In the genomic region with DNA sequence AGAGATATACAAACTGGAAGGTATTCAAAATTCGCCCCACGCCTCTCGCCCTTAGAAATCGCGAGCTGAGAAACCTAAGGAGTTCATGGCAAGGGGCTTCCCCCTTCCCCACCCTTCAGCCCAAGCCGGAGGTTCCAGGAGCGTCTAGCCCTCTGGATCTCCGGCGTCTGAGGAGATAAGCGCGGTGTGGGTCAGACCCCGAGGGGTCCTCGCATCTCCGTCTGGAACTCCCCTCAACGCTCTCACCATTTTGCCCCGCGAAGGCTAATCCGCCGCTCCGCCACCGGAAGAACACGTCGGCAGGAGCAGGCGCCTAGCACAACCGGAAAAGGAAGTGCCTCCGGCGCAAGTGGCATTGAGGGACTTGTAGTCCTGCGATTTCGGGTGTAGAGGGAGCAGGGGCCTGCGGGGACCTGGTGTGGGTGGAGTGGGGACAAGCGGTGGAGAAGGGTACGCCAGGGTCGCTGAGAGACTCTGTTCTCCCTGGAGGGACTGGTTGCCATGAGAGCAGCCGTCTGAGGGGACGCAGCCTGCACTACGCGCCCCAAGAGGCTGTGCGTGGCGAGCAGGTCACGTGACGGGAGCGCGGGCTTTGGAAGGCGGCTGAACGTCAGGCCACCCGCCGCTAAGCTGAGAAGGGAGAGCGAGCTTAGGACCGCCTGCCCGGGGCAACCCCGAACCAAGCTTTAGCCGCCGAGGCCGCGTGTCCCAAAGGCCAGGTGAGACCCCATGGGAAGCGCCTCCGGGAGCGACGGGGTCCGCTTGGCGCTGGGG, we compare ENCODE assay signal across 1 cellular context.
TF ChIP-seq lines count a peak whose summit lies in the region.

A gene with protein sequence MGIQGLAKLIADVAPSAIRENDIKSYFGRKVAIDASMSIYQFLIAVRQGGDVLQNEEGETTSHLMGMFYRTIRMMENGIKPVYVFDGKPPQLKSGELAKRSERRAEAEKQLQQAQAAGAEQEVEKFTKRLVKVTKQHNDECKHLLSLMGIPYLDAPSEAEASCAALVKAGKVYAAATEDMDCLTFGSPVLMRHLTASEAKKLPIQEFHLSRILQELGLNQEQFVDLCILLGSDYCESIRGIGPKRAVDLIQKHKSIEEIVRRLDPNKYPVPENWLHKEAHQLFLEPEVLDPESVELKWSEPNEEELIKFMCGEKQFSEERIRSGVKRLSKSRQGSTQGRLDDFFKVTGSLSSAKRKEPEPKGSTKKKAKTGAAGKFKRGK (plus strand): TSS at position 602 of the 774 bp plus-strand sequence. CDS start 2,451 bp downstream, outside the sequence.
TSS of gene TMEM258 (minus strand) at position 290 of the 774 bp plus-strand sequence. CDS start at position 249, 41 bp downstream.

TF ChIP-seq in GM12878, 131 proteins besides CTCF, POLR2A, EP300 and RAD21 (continues in another document):
- TF ChIP-seq RUNX3 (IDR thresholded peaks at IDR 0.05; ENCODE audit: low read length): 0 out of 2 replicates have a peak, but pooled peaks have one; percentile 8
- peak; percentile 98 for TF ChIP-seq POLR2AphosphoS5 (IDR thresholded peaks at IDR 0.05; ENCODE audit: low read length)
- peak; percentile 72; the same call in 1 of the 2 replicates for TF ChIP-seq TARDBP (IDR thresholded peaks at IDR 0.05; ENCODE audit: borderline replicate concordance)
- TF ChIP-seq MEF2B (IDR thresholded peaks at IDR 0.05; ENCODE audit: partially characterized antibody, poor library complexity, severe bottlenecking): peak; percentile 23
- TF ChIP-seq CHD1 (IDR thresholded peaks at IDR 0.05; ENCODE audit: low read depth, low read length): peak; percentile 82; the same call in 1 of the 2 replicates
- TF ChIP-seq, protein P1, sequence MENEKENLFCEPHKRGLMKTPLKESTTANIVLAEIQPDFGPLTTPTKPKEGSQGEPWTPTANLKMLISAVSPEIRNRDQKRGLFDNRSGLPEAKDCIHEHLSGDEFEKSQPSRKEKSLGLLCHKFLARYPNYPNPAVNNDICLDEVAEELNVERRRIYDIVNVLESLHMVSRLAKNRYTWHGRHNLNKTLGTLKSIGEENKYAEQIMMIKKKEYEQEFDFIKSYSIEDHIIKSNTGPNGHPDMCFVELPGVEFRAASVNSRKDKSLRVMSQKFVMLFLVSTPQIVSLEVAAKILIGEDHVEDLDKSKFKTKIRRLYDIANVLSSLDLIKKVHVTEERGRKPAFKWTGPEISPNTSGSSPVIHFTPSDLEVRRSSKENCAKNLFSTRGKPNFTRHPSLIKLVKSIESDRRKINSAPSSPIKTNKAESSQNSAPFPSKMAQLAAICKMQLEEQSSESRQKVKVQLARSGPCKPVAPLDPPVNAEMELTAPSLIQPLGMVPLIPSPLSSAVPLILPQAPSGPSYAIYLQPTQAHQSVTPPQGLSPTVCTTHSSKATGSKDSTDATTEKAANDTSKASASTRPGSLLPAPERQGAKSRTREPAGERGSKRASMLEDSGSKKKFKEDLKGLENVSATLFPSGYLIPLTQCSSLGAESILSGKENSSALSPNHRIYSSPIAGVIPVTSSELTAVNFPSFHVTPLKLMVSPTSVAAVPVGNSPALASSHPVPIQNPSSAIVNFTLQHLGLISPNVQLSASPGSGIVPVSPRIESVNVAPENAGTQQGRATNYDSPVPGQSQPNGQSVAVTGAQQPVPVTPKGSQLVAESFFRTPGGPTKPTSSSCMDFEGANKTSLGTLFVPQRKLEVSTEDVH (IDR thresholded peaks at IDR 0.05; ENCODE audit: low read depth, partially characterized antibody): peak; percentile 99
- TF ChIP-seq CREM (IDR thresholded peaks at IDR 0.05; ENCODE audit: low read depth): peak; percentile 89
- TF ChIP-seq RBBP5 (conservative IDR thresholded peaks at IDR 0.05): no peak
- peak; percentile 16; the same call in 1 of the 2 replicates for TF ChIP-seq LARP7 (IDR thresholded peaks at IDR 0.05)
- peak; percentile 91 for TF ChIP-seq YY1 (IDR thresholded peaks at IDR 0.05; ENCODE audit: low read depth, low read length)
- peak in 1 of 2 experiments; percentile 78; a peak in 2 of 4 replicates for TF ChIP-seq SRF (IDR thresholded peaks at IDR 0.05; ENCODE audit: low read depth in 2 of 2, low read length in 2 of 2)
- TF ChIP-seq MEF2A (IDR thresholded peaks at IDR 0.05; ENCODE audit: insufficient read depth, low read depth, low read length): no peak
- TF ChIP-seq WRNIP1 (IDR thresholded peaks at IDR 0.05; ENCODE audit: borderline replicate concordance, low read depth, low read length): no peak
- no peak for TF ChIP-seq PBX3 (IDR thresholded peaks at IDR 0.05; ENCODE audit: insufficient replicate concordance, low read depth, low read length)
- TF ChIP-seq, protein P2, sequence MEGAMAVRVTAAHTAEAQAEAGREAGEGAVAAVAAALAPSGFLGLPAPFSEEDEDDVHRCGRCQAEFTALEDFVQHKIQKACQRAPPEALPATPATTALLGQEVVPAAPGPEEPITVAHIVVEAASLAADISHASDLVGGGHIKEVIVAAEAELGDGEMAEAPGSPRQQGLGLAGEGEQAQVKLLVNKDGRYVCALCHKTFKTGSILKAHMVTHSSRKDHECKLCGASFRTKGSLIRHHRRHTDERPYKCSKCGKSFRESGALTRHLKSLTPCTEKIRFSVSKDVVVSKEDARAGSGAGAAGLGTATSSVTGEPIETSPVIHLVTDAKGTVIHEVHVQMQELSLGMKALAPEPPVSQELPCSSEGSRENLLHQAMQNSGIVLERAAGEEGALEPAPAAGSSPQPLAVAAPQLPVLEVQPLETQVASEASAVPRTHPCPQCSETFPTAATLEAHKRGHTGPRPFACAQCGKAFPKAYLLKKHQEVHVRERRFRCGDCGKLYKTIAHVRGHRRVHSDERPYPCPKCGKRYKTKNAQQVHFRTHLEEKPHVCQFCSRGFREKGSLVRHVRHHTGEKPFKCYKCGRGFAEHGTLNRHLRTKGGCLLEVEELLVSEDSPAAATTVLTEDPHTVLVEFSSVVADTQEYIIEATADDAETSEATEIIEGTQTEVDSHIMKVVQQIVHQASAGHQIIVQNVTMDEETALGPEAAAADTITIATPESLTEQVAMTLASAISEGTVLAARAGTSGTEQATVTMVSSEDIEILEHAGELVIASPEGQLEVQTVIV (IDR thresholded peaks at IDR 0.05; ENCODE audit: borderline replicate concordance, partially characterized antibody): peak; percentile 86
- no peak for TF ChIP-seq ATF2 (IDR thresholded peaks at IDR 0.05; ENCODE audit: low read length)
- no peak for TF ChIP-seq BRCA1 (IDR thresholded peaks at IDR 0.05; ENCODE audit: low read depth, low read length)
- TF ChIP-seq ESRRA (IDR thresholded peaks at IDR 0.05; ENCODE audit: low read length): 0 out of 2 replicates have a peak, but pooled peaks have one; percentile 19
- TF ChIP-seq, protein P3, sequence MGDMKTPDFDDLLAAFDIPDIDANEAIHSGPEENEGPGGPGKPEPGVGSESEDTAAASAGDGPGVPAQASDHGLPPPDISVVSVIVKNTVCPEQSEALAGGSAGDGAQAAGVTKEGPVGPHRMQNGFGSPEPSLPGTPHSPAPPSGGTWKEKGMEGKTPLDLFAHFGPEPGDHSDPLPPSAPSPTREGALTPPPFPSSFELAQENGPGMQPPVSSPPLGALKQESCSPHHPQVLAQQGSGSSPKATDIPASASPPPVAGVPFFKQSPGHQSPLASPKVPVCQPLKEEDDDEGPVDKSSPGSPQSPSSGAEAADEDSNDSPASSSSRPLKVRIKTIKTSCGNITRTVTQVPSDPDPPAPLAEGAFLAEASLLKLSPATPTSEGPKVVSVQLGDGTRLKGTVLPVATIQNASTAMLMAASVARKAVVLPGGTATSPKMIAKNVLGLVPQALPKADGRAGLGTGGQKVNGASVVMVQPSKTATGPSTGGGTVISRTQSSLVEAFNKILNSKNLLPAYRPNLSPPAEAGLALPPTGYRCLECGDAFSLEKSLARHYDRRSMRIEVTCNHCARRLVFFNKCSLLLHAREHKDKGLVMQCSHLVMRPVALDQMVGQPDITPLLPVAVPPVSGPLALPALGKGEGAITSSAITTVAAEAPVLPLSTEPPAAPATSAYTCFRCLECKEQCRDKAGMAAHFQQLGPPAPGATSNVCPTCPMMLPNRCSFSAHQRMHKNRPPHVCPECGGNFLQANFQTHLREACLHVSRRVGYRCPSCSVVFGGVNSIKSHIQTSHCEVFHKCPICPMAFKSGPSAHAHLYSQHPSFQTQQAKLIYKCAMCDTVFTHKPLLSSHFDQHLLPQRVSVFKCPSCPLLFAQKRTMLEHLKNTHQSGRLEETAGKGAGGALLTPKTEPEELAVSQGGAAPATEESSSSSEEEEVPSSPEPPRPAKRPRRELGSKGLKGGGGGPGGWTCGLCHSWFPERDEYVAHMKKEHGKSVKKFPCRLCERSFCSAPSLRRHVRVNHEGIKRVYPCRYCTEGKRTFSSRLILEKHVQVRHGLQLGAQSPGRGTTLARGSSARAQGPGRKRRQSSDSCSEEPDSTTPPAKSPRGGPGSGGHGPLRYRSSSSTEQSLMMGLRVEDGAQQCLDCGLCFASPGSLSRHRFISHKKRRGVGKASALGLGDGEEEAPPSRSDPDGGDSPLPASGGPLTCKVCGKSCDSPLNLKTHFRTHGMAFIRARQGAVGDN (IDR thresholded peaks at IDR 0.05): peak; percentile 25
- TF ChIP-seq FOXK2 (IDR thresholded peaks at IDR 0.05): no peak
- TF ChIP-seq MXI1 (IDR thresholded peaks at IDR 0.05; ENCODE audit: low read depth, low read length): peak; percentile 50
- no peak for TF ChIP-seq HSF1 (IDR thresholded peaks at IDR 0.05; ENCODE audit: low read depth, low read length)
- peak; percentile 46; the same call in 1 of the 2 replicates for TF ChIP-seq PAX8 (IDR thresholded peaks at IDR 0.05)
- no peak for TF ChIP-seq KLF5 (IDR thresholded peaks at IDR 0.05; ENCODE audit: partially characterized antibody)
- no peak for TF ChIP-seq TCF7 (IDR thresholded peaks at IDR 0.05; ENCODE audit: borderline replicate concordance)
- TF ChIP-seq SIX5 (IDR thresholded peaks at IDR 0.05; ENCODE audit: low read depth, low read length, severe bottlenecking): peak; percentile 69
- TF ChIP-seq, protein P4, sequence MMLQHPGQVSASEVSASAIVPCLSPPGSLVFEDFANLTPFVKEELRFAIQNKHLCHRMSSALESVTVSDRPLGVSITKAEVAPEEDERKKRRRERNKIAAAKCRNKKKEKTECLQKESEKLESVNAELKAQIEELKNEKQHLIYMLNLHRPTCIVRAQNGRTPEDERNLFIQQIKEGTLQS (IDR thresholded peaks at IDR 0.05; ENCODE audit: borderline replicate concordance, extremely low read depth, low read depth, low read length): peak; percentile 88; the same call in 1 of the 2 replicates
- TF ChIP-seq RELA (IDR thresholded peaks at IDR 0.05; ENCODE audit: borderline replicate concordance, partially characterized antibody): peak; percentile 81
- TF ChIP-seq PRDM15 (CRISPR knock-in tag; IDR thresholded peaks at IDR 0.05): peak; percentile 85
- TF ChIP-seq PKNOX1 (IDR thresholded peaks at IDR 0.05): peak; percentile 66
